In the genomic region with DNA sequence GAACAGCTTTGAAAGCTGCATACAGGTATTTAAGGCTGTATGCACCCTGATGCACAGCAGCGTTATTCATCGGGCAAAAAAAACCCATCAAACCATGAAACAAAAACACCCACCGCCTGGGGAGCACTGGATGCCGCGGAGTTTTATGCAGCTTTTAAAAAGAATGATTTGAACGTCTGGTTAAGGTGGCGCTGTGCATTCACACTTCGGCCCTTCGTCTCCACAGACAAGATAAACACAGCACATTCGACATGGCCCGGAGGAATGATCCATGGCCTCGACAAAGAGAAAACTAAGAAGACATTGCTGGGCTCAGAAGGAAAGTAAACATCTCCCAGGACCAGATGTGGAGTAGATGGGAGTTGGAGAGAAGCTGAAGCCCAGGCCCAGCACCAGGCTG, we compare ENCODE assay signal across 1 cellular context.
TF ChIP-seq lines count a peak whose summit lies in the region.

No MANE protein-coding gene starts in this region.

TF ChIP-seq in GM23338, 12 proteins besides CTCF, POLR2A, EP300 and RAD21 (continued from another document):
- TF ChIP-seq, protein P1, sequence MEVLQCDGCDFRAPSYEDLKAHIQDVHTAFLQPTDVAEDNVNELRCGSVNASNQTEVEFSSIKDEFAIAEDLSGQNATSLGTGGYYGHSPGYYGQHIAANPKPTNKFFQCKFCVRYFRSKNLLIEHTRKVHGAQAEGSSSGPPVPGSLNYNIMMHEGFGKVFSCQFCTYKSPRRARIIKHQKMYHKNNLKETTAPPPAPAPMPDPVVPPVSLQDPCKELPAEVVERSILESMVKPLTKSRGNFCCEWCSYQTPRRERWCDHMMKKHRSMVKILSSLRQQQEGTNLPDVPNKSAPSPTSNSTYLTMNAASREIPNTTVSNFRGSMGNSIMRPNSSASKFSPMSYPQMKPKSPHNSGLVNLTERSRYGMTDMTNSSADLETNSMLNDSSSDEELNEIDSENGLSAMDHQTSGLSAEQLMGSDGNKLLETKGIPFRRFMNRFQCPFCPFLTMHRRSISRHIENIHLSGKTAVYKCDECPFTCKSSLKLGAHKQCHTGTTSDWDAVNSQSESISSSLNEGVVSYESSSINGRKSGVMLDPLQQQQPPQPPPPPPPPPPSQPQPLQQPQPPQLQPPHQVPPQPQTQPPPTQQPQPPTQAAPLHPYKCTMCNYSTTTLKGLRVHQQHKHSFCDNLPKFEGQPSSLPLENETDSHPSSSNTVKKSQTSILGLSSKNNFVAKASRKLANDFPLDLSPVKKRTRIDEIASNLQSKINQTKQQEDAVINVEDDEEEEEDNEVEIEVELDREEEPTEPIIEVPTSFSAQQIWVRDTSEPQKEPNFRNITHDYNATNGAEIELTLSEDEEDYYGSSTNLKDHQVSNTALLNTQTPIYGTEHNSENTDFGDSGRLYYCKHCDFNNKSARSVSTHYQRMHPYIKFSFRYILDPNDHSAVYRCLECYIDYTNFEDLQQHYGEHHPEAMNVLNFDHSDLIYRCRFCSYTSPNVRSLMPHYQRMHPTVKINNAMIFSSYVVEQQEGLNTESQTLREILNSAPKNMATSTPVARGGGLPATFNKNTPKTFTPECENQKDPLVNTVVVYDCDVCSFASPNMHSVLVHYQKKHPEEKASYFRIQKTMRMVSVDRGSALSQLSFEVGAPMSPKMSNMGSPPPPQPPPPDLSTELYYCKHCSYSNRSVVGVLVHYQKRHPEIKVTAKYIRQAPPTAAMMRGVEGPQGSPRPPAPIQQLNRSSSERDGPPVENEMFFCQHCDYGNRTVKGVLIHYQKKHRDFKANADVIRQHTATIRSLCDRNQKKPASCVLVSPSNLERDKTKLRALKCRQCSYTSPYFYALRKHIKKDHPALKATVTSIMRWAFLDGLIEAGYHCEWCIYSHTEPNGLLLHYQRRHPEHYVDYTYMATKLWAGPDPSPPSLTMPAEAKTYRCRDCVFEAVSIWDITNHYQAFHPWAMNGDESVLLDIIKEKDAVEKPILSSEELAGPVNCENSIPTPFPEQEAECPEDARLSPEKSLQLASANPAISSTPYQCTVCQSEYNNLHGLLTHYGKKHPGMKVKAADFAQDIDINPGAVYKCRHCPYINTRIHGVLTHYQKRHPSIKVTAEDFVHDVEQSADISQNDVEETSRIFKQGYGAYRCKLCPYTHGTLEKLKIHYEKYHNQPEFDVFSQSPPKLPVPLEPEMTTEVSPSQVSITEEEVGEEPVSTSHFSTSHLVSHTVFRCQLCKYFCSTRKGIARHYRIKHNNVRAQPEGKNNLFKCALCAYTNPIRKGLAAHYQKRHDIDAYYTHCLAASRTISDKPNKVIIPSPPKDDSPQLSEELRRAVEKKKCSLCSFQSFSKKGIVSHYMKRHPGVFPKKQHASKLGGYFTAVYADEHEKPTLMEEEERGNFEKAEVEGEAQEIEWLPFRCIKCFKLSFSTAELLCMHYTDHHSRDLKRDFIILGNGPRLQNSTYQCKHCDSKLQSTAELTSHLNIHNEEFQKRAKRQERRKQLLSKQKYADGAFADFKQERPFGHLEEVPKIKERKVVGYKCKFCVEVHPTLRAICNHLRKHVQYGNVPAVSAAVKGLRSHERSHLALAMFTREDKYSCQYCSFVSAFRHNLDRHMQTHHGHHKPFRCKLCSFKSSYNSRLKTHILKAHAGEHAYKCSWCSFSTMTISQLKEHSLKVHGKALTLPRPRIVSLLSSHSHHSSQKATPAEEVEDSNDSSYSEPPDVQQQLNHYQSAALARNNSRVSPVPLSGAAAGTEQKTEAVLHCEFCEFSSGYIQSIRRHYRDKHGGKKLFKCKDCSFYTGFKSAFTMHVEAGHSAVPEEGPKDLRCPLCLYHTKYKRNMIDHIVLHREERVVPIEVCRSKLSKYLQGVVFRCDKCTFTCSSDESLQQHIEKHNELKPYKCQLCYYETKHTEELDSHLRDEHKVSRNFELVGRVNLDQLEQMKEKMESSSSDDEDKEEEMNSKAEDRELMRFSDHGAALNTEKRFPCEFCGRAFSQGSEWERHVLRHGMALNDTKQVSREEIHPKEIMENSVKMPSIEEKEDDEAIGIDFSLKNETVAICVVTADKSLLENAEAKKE (CRISPR knock-in tag; IDR thresholded peaks at IDR 0.05), result no peak
- no peak for TF ChIP-seq ZNF331 (CRISPR knock-in tag; IDR thresholded peaks at IDR 0.05; ENCODE audit: low read depth)
- no peak for TF ChIP-seq ZNF114 (CRISPR knock-in tag; IDR thresholded peaks at IDR 0.05)
- no peak for TF ChIP-seq POLR2AphosphoS5 (IDR thresholded peaks at IDR 0.05; ENCODE audit: low read depth)
